9 cellular contexts compared by ENCODE assay signal in the genomic region with DNA sequence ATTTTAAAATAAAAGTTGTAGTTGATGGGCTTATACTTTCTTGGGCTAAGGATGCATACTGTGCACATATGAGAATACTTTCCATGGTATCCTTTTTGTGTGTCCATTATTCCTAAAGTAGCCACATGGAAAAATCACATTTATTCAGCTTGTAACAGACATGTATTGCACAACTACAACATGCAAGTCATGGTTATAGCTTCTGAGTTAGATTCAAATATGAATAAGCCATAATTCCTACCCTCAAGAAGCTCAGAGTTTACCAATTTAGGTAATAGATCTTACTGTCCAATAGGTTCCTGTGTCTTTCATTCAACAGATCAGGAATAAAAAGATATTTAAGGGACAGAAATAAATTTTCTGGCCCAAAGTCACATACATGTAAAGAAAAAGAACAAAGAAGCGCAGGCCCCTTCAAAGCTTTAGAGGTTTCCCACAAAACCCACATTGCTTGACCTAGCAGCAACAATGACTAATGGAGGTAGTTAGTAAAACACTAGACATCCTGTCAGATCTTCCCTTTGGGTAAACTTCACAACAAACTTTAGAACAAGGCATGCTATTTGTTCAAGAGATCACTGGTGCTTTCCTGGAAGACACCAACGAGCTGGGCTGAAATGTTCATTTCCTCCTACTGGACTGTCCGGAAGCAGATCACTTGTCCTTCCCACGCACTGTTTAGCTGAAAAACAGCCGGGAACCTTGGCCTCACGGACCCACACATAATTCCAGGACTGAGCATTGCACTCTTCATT.
DNase-seq lines count a peak whose midpoint lies in the region; ATAC-seq and TF ChIP-seq lines count a peak whose summit lies in the region.
"Had no signal": no experiment of that assay in that cellular context is flagged by ENCODE, and none has a peak within 500 bp of the region (broad histone marks: within the 10 kb centered on the region; RNA-seq: fewer than 3 reads in every experiment).

No MANE protein-coding gene starts in this region.

- no peaks in the 10 kb centered on the region for H3K9me3 Mint-ChIP-seq in Calu3 (ENCODE audit: low read depth, unreplicated experiment)
- H3K9me3 Mint-ChIP-seq in naive thymus-derived CD8-positive, alpha-beta T cell: no peaks in the 10 kb centered on the region

- peaks cover 4% of the 10 kb centered on the region for H3K9me3 ChIP-seq in KOPT-K1 (ENCODE audit: insufficient read depth, low read length, poor library complexity, severe bottlenecking)

- H3K36me3 ChIP-seq in KOPT-K1 (ENCODE audit: insufficient read depth, low read length): no peaks in the 10 kb centered on the region

- no peaks in the 10 kb centered on the region for H3K27me3 Mint-ChIP-seq in Calu3 (ENCODE audit: unreplicated experiment)
- peaks cover 0 to 4% (median 0%) of the 10 kb centered on the region in 5 donors for H3K27me3 Mint-ChIP-seq in naive thymus-derived CD8-positive, alpha-beta T cell

- CTCF ChIA-PET in Calu3 (lab: Charles Lee): interaction anchor here (1.4 to 2.3 kb wide), 2 partner anchors 17 to 19 kb away, joined by 3 to 12 read pairs; no protein-coding TSS in a partner anchor

- H3K27ac ChIP-seq in KOPT-K1 (ENCODE audit: low read depth, low read length, poor library complexity, severe bottlenecking): peak overlapping the region; percentile 51

- intact Hi-C loops in Calu3 (cut with micrococcal nuclease; ENCODE audit: unreplicated experiment): no loop called here

- H3K36me3 Mint-ChIP-seq in Calu3 (ENCODE audit: insufficient read depth, unreplicated experiment): no peaks in the 10 kb centered on the region
- H3K36me3 Mint-ChIP-seq in naive thymus-derived CD8-positive, alpha-beta T cell: no peaks in the 10 kb centered on the region

- POLR2A ChIA-PET in naive thymus-derived CD8-positive, alpha-beta T cell (lab: Charles Lee): no interaction called here

- H3K4me1 Mint-ChIP-seq in Calu3 (ENCODE audit: low read depth, unreplicated experiment): peaks cover 42% of the 10 kb centered on the region
- peaks cover 7 to 49% (median 36%) of the 10 kb centered on the region in 4 donors for H3K4me1 Mint-ChIP-seq in naive thymus-derived CD8-positive, alpha-beta T cell

- DNase-seq in Calu3: peak; percentile 16
- DNase-seq in fibroblast of pulmonary artery (ENCODE audit: low read depth): peak; percentile 30
- DNase-seq in activated CD4-positive, CD25-positive, alpha-beta regulatory T cell treated with anti-CD3 and anti-CD28 coated beads, Interleukin-2, amount 50 U/mL, for 72 hours: no peak
- DNase-seq in NCI-H1105 treated with DMSO at 0.1 percent for 48 hours (lab: John Stamatoyannopoulos, UW): no peak
- DNase-seq in naive thymus-derived CD8-positive, alpha-beta T cell: no peak

- BruUV-seq in Calu3 (replicated peaks; lab: Mats Ljungman, UMichigan): no TSS peak

- H3K27ac Mint-ChIP-seq in Calu3 (ENCODE audit: unreplicated experiment): peak overlapping the region; percentile 51
- H3K27ac Mint-ChIP-seq in naive thymus-derived CD8-positive, alpha-beta T cell: peak overlapping the region in 1 of 10 donors; percentile 15

- ATAC-seq in GM19468 (IDR thresholded peaks at IDR 0.05; ENCODE audit: extremely low read depth, unreplicated experiment) (peak; percentile 65), GM21390 (IDR thresholded peaks at IDR 0.05; ENCODE audit: unreplicated experiment) (no peak)
- ATAC-seq in naive thymus-derived CD8-positive, alpha-beta T cell: no peak

- no peak for TF ChIP-seq CTCF in Calu3 (IDR thresholded peaks at IDR 0.05; ENCODE audit: unreplicated experiment)
- TF ChIP-seq CTCF in fibroblast of pulmonary artery (IDR thresholded peaks at IDR 0.05; ENCODE audit: low read length, missing control alignments): no peak

- no peak overlapping the region for H3K4me3 ChIP-seq in fibroblast of pulmonary artery (replicated peaks; ENCODE audit: low read depth, low read length)
- H3K4me3 ChIP-seq: skin epidermis had no signal

- peak overlapping the region; percentile 17 for H3K4me3 Mint-ChIP-seq in Calu3 (ENCODE audit: low read depth, unreplicated experiment)
- H3K4me3 Mint-ChIP-seq in naive thymus-derived CD8-positive, alpha-beta T cell: no peak overlapping the region

Comparison
In these comparisons a context has a peak if more than half of its experiments do, and no peak if none do; other contexts are left out.
1. DNase-seq: peak in Calu3 (single experiment) and fibroblast of pulmonary artery (single experiment); none in activated CD4-positive, CD25-positive, alpha-beta regulatory T cell treated with anti-CD3 and anti-CD28 coated beads, Interleukin-2, amount 50 U/mL, for 72 hours (single experiment), NCI-H1105 treated with DMSO at 0.1 percent for 48 hours (single experiment) and naive thymus-derived CD8-positive, alpha-beta T cell (0 of 10).